ENCODE assay signal across 2 cellular contexts in the genomic region with DNA sequence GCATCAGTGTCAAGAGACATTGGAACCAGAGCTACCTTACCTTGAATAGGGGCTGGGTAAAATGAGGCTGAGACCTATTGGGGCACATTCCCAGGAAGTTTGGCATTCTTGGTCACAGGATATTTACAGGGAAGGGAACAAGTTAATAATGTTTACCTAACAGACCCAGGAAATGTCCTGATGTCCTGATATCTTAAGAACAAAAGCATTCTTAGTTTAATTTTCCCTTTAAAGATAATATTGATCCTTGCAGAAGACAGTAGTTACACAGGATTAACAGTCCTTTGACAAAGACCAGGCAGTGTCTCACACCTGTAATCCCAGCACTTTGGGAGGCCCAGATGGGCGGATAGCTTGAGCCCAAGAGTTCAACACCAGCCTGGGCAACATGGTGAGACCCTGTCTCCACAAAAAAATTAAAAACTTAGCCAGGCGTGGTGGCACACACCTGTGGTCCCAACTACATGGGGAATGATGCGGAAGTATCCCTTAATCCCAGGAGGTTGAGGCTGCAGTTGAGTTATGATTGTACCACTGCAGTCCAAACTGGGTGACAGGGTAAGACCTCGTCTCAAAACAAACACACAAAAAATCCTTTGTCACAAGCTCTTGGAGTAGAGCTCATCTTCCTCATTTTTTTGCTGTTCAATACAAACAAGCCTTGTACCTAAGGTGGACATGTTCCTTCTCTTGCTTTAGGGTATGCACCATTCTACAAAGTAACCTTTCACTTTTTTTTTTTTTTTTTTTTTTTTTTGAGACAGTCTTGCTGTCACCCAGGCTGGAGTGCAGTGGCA.
TF ChIP-seq lines count a peak whose summit lies in the region.

No MANE protein-coding gene starts in this region.

TF ChIP-seq in SK-N-SH, 30 proteins besides CTCF, POLR2A, EP300 and RAD21 (continued from another document):
- TF ChIP-seq TCF12 (IDR thresholded peaks at IDR 0.05) (no peak), SIN3A (IDR thresholded peaks at IDR 0.05; ENCODE audit: borderline replicate concordance, low read depth, low read length) (no peak), NFIC (IDR thresholded peaks at IDR 0.05; ENCODE audit: borderline replicate concordance) (no peak), SMC3 (IDR thresholded peaks at IDR 0.05; ENCODE audit: low read depth, low read length) (no peak), FOXJ3 (CRISPR knock-in tag; IDR thresholded peaks at IDR 0.05) (no peak), TAF1 (IDR thresholded peaks at IDR 0.05; ENCODE audit: borderline replicate concordance, low read depth, low read length) (no peak), FOSL2 (IDR thresholded peaks at IDR 0.05; ENCODE audit: borderline replicate concordance, low read depth) (no peak), RFX5 (IDR thresholded peaks at IDR 0.05; ENCODE audit: low read length) (no peak), POLR2AphosphoS5 (IDR thresholded peaks at IDR 0.05; ENCODE audit: low read depth, low read length) (no peak), GABPA (IDR thresholded peaks at IDR 0.05; ENCODE audit: low read depth) (no peak)
- TF ChIP-seq, protein P1, sequence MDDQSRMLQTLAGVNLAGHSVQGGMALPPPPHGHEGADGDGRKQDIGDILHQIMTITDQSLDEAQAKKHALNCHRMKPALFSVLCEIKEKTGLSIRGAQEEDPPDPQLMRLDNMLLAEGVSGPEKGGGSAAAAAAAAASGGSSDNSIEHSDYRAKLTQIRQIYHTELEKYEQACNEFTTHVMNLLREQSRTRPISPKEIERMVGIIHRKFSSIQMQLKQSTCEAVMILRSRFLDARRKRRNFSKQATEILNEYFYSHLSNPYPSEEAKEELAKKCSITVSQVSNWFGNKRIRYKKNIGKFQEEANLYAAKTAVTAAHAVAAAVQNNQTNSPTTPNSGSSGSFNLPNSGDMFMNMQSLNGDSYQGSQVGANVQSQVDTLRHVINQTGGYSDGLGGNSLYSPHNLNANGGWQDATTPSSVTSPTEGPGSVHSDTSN (IDR thresholded peaks at IDR 0.05): no peak

TF ChIP-seq in SK-N-SH treated with all-trans-retinoic acid at 6 μM for 48 hours, 23 proteins besides CTCF, POLR2A, EP300 and RAD21 (continued from another document):
- TF ChIP-seq, protein P2, sequence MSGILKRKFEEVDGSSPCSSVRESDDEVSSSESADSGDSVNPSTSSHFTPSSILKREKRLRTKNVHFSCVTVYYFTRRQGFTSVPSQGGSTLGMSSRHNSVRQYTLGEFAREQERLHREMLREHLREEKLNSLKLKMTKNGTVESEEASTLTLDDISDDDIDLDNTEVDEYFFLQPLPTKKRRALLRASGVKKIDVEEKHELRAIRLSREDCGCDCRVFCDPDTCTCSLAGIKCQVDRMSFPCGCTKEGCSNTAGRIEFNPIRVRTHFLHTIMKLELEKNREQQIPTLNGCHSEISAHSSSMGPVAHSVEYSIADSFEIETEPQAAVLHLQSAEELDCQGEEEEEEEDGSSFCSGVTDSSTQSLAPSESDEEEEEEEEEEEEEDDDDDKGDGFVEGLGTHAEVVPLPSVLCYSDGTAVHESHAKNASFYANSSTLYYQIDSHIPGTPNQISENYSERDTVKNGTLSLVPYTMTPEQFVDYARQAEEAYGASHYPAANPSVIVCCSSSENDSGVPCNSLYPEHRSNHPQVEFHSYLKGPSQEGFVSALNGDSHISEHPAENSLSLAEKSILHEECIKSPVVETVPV (CRISPR knock-in tag; IDR thresholded peaks at IDR 0.05): no peak
- TF ChIP-seq ZFP3 (CRISPR knock-in tag; IDR thresholded peaks at IDR 0.05): no peak
- TF ChIP-seq, protein P3, sequence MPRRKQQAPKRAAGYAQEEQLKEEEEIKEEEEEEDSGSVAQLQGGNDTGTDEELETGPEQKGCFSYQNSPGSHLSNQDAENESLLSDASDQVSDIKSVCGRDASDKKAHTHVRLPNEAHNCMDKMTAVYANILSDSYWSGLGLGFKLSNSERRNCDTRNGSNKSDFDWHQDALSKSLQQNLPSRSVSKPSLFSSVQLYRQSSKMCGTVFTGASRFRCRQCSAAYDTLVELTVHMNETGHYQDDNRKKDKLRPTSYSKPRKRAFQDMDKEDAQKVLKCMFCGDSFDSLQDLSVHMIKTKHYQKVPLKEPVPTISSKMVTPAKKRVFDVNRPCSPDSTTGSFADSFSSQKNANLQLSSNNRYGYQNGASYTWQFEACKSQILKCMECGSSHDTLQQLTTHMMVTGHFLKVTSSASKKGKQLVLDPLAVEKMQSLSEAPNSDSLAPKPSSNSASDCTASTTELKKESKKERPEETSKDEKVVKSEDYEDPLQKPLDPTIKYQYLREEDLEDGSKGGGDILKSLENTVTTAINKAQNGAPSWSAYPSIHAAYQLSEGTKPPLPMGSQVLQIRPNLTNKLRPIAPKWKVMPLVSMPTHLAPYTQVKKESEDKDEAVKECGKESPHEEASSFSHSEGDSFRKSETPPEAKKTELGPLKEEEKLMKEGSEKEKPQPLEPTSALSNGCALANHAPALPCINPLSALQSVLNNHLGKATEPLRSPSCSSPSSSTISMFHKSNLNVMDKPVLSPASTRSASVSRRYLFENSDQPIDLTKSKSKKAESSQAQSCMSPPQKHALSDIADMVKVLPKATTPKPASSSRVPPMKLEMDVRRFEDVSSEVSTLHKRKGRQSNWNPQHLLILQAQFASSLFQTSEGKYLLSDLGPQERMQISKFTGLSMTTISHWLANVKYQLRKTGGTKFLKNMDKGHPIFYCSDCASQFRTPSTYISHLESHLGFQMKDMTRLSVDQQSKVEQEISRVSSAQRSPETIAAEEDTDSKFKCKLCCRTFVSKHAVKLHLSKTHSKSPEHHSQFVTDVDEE (CRISPR knock-in tag; IDR thresholded peaks at IDR 0.05): no peak
- no peak for TF ChIP-seq SNAI2 (CRISPR knock-in tag; IDR thresholded peaks at IDR 0.05)
- TF ChIP-seq TCF4 (CRISPR knock-in tag; IDR thresholded peaks at IDR 0.05; ENCODE audit: borderline replicate concordance): no peak
- TF ChIP-seq, protein P4, sequence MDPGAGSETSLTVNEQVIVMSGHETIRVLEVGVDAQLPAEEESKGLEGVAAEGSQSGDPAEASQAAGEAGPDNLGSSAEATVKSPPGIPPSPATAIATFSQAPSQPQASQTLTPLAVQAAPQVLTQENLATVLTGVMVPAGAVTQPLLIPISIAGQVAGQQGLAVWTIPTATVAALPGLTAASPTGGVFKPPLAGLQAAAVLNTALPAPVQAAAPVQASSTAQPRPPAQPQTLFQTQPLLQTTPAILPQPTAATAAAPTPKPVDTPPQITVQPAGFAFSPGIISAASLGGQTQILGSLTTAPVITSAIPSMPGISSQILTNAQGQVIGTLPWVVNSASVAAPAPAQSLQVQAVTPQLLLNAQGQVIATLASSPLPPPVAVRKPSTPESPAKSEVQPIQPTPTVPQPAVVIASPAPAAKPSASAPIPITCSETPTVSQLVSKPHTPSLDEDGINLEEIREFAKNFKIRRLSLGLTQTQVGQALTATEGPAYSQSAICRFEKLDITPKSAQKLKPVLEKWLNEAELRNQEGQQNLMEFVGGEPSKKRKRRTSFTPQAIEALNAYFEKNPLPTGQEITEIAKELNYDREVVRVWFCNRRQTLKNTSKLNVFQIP (CRISPR knock-in tag; IDR thresholded peaks at IDR 0.05; ENCODE audit: borderline replicate concordance, low read depth): no peak
- TF ChIP-seq, protein P5, sequence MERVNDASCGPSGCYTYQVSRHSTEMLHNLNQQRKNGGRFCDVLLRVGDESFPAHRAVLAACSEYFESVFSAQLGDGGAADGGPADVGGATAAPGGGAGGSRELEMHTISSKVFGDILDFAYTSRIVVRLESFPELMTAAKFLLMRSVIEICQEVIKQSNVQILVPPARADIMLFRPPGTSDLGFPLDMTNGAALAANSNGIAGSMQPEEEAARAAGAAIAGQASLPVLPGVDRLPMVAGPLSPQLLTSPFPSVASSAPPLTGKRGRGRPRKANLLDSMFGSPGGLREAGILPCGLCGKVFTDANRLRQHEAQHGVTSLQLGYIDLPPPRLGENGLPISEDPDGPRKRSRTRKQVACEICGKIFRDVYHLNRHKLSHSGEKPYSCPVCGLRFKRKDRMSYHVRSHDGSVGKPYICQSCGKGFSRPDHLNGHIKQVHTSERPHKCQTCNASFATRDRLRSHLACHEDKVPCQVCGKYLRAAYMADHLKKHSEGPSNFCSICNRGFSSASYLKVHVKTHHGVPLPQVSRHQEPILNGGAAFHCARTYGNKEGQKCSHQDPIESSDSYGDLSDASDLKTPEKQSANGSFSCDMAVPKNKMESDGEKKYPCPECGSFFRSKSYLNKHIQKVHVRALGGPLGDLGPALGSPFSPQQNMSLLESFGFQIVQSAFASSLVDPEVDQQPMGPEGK (CRISPR knock-in tag; IDR thresholded peaks at IDR 0.05; ENCODE audit: borderline replicate concordance): no peak
- TF ChIP-seq CSDC2 (CRISPR knock-in tag; IDR thresholded peaks at IDR 0.05): no peak
- TF ChIP-seq RARB (CRISPR knock-in tag; IDR thresholded peaks at IDR 0.05): no peak
- no peak for TF ChIP-seq ESRRG (CRISPR knock-in tag; IDR thresholded peaks at IDR 0.05)
- no peak for TF ChIP-seq ZNF70 (CRISPR knock-in tag; IDR thresholded peaks at IDR 0.05)
- no peak for TF ChIP-seq ARNTL (CRISPR knock-in tag; IDR thresholded peaks at IDR 0.05; ENCODE audit: borderline replicate concordance, low read depth)
- TF ChIP-seq OSR1 (CRISPR knock-in tag; IDR thresholded peaks at IDR 0.05): no peak
- TF ChIP-seq ZNF8 (CRISPR knock-in tag; IDR thresholded peaks at IDR 0.05): no peak
